ENCODE assay signal across 1 cellular context in the genomic region with DNA sequence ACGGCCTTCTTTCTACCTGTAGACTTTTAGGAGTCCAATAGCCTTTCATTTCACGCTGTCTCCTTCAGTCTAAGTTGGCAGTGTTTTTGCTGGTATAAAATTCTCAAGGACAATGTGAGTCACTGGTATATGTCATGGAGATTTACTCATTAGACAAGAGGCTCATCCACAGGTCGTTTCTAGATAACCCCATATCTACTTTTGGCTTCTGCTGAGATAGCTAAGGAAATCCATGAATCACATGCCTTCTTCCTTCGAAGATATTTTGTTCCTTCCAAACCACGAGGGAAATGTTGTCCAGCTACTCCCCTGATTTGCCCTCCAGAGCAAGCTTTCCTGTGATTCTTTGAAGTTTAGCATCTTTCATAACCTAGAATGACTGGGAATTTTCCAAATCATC.
TF ChIP-seq lines count a peak whose summit lies in the region.

No MANE protein-coding gene starts in this region.

TF ChIP-seq in K562, 482 proteins besides CTCF, POLR2A, EP300 and RAD21 (continued from another document):
- TF ChIP-seq, protein P1, sequence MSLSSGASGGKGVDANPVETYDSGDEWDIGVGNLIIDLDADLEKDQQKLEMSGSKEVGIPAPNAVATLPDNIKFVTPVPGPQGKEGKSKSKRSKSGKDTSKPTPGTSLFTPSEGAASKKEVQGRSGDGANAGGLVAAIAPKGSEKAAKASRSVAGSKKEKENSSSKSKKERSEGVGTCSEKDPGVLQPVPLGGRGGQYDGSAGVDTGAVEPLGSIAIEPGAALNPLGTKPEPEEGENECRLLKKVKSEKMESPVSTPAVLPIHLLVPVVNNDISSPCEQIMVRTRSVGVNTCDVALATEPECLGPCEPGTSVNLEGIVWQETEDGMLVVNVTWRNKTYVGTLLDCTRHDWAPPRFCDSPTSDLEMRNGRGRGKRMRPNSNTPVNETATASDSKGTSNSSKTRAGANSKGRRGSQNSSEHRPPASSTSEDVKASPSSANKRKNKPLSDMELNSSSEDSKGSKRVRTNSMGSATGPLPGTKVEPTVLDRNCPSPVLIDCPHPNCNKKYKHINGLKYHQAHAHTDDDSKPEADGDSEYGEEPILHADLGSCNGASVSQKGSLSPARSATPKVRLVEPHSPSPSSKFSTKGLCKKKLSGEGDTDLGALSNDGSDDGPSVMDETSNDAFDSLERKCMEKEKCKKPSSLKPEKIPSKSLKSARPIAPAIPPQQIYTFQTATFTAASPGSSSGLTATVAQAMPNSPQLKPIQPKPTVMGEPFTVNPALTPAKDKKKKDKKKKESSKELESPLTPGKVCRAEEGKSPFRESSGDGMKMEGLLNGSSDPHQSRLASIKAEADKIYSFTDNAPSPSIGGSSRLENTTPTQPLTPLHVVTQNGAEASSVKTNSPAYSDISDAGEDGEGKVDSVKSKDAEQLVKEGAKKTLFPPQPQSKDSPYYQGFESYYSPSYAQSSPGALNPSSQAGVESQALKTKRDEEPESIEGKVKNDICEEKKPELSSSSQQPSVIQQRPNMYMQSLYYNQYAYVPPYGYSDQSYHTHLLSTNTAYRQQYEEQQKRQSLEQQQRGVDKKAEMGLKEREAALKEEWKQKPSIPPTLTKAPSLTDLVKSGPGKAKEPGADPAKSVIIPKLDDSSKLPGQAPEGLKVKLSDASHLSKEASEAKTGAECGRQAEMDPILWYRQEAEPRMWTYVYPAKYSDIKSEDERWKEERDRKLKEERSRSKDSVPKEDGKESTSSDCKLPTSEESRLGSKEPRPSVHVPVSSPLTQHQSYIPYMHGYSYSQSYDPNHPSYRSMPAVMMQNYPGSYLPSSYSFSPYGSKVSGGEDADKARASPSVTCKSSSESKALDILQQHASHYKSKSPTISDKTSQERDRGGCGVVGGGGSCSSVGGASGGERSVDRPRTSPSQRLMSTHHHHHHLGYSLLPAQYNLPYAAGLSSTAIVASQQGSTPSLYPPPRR (CRISPR knock-in tag; IDR thresholded peaks at IDR 0.05; ENCODE audit: borderline replicate concordance): no peak
- TF ChIP-seq WHSC1 (IDR thresholded peaks at IDR 0.05; ENCODE audit: low read length): no peak
- TF ChIP-seq CBFA2T2 (conservative IDR thresholded peaks at IDR 0.05): peak; percentile 33; the same call in 1 of the 2 replicates
- no peak for TF ChIP-seq CEBPG (CRISPR knock-in tag; IDR thresholded peaks at IDR 0.05)
- no peak for TF ChIP-seq CEBPG (tag; conservative IDR thresholded peaks at IDR 0.05 in 1 of 2, IDR thresholded peaks at IDR 0.05 in 1 of 2)
- TF ChIP-seq MAFF (IDR thresholded peaks at IDR 0.05; ENCODE audit: low read length): no peak
- no peak for TF ChIP-seq ZNF584 (CRISPR knock-in tag; IDR thresholded peaks at IDR 0.05; ENCODE audit: low read depth)
- no peak for TF ChIP-seq NCOR1 (IDR thresholded peaks at IDR 0.05)
- peak in 1 of 2 experiments; percentile 46; a peak in 1 of 4 replicates for TF ChIP-seq TRIM24 (IDR thresholded peaks at IDR 0.05)
- TF ChIP-seq, protein P2, sequence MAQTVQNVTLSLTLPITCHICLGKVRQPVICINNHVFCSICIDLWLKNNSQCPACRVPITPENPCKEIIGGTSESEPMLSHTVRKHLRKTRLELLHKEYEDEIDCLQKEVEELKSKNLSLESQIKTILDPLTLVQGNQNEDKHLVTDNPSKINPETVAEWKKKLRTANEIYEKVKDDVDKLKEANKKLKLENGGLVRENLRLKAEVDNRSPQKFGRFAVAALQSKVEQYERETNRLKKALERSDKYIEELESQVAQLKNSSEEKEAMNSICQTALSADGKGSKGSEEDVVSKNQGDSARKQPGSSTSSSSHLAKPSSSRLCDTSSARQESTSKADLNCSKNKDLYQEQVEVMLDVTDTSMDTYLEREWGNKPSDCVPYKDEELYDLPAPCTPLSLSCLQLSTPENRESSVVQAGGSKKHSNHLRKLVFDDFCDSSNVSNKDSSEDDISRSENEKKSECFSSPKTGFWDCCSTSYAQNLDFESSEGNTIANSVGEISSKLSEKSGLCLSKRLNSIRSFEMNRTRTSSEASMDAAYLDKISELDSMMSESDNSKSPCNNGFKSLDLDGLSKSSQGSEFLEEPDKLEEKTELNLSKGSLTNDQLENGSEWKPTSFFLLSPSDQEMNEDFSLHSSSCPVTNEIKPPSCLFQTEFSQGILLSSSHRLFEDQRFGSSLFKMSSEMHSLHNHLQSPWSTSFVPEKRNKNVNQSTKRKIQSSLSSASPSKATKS (CRISPR knock-in tag; IDR thresholded peaks at IDR 0.05): no peak
- TF ChIP-seq ZNF57 (CRISPR knock-in tag; IDR thresholded peaks at IDR 0.05): no peak
- TF ChIP-seq ARID1B (IDR thresholded peaks at IDR 0.05): peak; percentile 62
- no peak for TF ChIP-seq U2AF2 (optimal IDR thresholded peaks at IDR 0.05; ENCODE audit: low read depth, low read length)
- no peak for TF ChIP-seq ZNF436 (CRISPR knock-in tag; IDR thresholded peaks at IDR 0.05)
- peak; percentile 62; the same call in 1 of the 2 replicates for TF ChIP-seq CBFA2T3 (IDR thresholded peaks at IDR 0.05)
- no peak for TF ChIP-seq ZFP36 (IDR thresholded peaks at IDR 0.05; ENCODE audit: low read depth, low read length, partially characterized antibody)
- TF ChIP-seq SMARCE1 (IDR thresholded peaks at IDR 0.05): peak; percentile 44; the same call in 1 of the 2 replicates
- no peak for TF ChIP-seq NFRKB (IDR thresholded peaks at IDR 0.05; ENCODE audit: low read depth)
- no peak for TF ChIP-seq ZNF408 (CRISPR knock-in tag; IDR thresholded peaks at IDR 0.05; ENCODE audit: low read depth)
- TF ChIP-seq, protein P3, sequence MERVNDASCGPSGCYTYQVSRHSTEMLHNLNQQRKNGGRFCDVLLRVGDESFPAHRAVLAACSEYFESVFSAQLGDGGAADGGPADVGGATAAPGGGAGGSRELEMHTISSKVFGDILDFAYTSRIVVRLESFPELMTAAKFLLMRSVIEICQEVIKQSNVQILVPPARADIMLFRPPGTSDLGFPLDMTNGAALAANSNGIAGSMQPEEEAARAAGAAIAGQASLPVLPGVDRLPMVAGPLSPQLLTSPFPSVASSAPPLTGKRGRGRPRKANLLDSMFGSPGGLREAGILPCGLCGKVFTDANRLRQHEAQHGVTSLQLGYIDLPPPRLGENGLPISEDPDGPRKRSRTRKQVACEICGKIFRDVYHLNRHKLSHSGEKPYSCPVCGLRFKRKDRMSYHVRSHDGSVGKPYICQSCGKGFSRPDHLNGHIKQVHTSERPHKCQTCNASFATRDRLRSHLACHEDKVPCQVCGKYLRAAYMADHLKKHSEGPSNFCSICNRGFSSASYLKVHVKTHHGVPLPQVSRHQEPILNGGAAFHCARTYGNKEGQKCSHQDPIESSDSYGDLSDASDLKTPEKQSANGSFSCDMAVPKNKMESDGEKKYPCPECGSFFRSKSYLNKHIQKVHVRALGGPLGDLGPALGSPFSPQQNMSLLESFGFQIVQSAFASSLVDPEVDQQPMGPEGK (CRISPR knock-in tag; IDR thresholded peaks at IDR 0.05; ENCODE audit: borderline replicate concordance): no peak
- TF ChIP-seq, protein P4, sequence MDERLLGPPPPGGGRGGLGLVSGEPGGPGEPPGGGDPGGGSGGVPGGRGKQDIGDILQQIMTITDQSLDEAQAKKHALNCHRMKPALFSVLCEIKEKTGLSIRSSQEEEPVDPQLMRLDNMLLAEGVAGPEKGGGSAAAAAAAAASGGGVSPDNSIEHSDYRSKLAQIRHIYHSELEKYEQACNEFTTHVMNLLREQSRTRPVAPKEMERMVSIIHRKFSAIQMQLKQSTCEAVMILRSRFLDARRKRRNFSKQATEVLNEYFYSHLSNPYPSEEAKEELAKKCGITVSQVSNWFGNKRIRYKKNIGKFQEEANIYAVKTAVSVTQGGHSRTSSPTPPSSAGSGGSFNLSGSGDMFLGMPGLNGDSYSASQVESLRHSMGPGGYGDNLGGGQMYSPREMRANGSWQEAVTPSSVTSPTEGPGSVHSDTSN (CRISPR knock-in tag; IDR thresholded peaks at IDR 0.05; ENCODE audit: low read depth): no peak
- TF ChIP-seq, protein P4 (tag; conservative IDR thresholded peaks at IDR 0.05; ENCODE audit: low read depth): no peak
- no peak for TF ChIP-seq HOXB6 (CRISPR knock-in tag; IDR thresholded peaks at IDR 0.05; ENCODE audit: borderline replicate concordance)
- no peak for TF ChIP-seq FOXM1 (IDR thresholded peaks at IDR 0.05; ENCODE audit: low read depth)
- TF ChIP-seq FOXM1 (CRISPR knock-in tag; IDR thresholded peaks at IDR 0.05; ENCODE audit: low read depth): no peak
- peak in 1 of 2 experiments; percentile 46; a peak in 1 of 4 replicates for TF ChIP-seq KDM1A (IDR thresholded peaks at IDR 0.05)
- TF ChIP-seq ZNF764 (CRISPR knock-in tag; IDR thresholded peaks at IDR 0.05; ENCODE audit: low read depth): no peak
- TF ChIP-seq ZNF551 (CRISPR knock-in tag; IDR thresholded peaks at IDR 0.05): no peak
- no peak for TF ChIP-seq PYGO2 (tag; IDR thresholded peaks at IDR 0.05)
- TF ChIP-seq JUND (IDR thresholded peaks at IDR 0.05; ENCODE audit: borderline replicate concordance, low read depth, low read length): peak; percentile 30; the same call in 1 of the 2 replicates
- TF ChIP-seq JUND (tag; IDR thresholded peaks at IDR 0.05; ENCODE audit: borderline replicate concordance, low read depth, low read length): 0 out of 3 replicates have a peak, but pooled peaks have one; percentile 32
- TF ChIP-seq, protein P5, sequence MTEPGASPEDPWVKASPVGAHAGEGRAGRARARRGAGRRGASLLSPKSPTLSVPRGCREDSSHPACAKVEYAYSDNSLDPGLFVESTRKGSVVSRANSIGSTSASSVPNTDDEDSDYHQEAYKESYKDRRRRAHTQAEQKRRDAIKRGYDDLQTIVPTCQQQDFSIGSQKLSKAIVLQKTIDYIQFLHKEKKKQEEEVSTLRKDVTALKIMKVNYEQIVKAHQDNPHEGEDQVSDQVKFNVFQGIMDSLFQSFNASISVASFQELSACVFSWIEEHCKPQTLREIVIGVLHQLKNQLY (CRISPR knock-in tag; conservative IDR thresholded peaks at IDR 0.05): no peak
- TF ChIP-seq PHF8 (IDR thresholded peaks at IDR 0.05; ENCODE audit: borderline replicate concordance, low read length): no peak
- no peak for TF ChIP-seq BRD9 (IDR thresholded peaks at IDR 0.05; ENCODE audit: low read depth, partially characterized antibody)
- TF ChIP-seq STAG1 (CRISPR knock-in tag; IDR thresholded peaks at IDR 0.05; ENCODE audit: borderline replicate concordance): no peak
- no peak for TF ChIP-seq ZNF121 (CRISPR knock-in tag; conservative IDR thresholded peaks at IDR 0.05)
- TF ChIP-seq, protein P6, sequence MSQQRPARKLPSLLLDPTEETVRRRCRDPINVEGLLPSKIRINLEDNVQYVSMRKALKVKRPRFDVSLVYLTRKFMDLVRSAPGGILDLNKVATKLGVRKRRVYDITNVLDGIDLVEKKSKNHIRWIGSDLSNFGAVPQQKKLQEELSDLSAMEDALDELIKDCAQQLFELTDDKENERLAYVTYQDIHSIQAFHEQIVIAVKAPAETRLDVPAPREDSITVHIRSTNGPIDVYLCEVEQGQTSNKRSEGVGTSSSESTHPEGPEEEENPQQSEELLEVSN (IDR thresholded peaks at IDR 0.05; ENCODE audit: borderline replicate concordance in 1 of 2, extremely low read depth in 1 of 2, insufficient read depth in 1 of 2, insufficient read length in 1 of 2, low read depth in 1 of 2, low read length in 1 of 2, poor library complexity in 1 of 2, severe bottlenecking in 1 of 2): peak in 1 of 2 experiments; percentile 25
- TF ChIP-seq ZNF785 (CRISPR knock-in tag; IDR thresholded peaks at IDR 0.05): no peak
- no peak for TF ChIP-seq ZFPM2 (CRISPR knock-in tag; IDR thresholded peaks at IDR 0.05)
- no peak for TF ChIP-seq NFIX (CRISPR knock-in tag; IDR thresholded peaks at IDR 0.05; ENCODE audit: low read depth)
- 0 out of 2 replicates have a peak, but pooled peaks have one; percentile 47 for TF ChIP-seq SMARCA4 (IDR thresholded peaks at IDR 0.05)
